ENCODE assay signal across 11 cellular contexts in the genomic region with DNA sequence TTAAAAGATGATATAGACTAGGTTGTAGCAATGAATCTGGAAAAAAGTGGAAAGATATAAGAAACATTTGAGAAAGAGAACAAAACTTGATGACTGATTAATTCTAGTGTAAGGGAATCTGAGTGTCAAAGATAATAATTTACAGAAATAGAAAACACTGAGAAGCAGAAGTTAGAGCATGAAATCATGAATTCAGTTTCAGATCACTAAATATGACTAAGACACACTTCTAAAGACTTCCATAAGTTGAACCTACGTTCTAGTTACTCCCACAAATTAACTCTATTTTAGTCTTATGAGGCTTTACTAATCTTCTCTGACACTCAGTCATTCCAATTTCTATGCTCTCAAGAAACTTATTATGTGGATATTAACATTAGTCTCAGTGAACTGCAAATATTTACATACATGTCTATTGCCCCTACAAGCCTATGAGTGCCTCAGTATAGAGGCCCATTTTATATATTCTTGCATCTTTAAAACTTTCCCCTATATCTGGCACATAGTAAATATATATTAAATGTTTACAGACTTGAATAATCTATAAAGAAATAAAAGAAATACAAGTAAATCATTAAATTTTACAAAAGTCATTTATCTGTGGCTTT. TPM values are rescaled to one million over a fixed set of nuclear protein-coding genes. Genes with fewer than 3 reads are reported as not detected.
DNase-seq lines count a peak whose midpoint lies in the region; ATAC-seq lines count a peak whose summit lies in the region.
"Had no signal": no experiment of that assay in that cellular context is flagged by ENCODE, and none has a peak within 500 bp of the region (broad histone marks: within the 10 kb centered on the region; RNA-seq: fewer than 3 reads in every experiment).

No MANE protein-coding gene starts in this region.

- peak; percentile 19 for DNase-seq in kidney glomerular epithelial cell (lab: John Stamatoyannopoulos, UW)
- no peak for DNase-seq in T-cell
- no peak for DNase-seq in NCI-H524 (lab: John Stamatoyannopoulos, UW)
- DNase-seq in NCI-H1092 treated with DMSO at 0.1 percent for 48 hours (lab: John Stamatoyannopoulos, UW), result no peak
- DNase-seq: brain microvascular endothelial cell, EL, NCI-H1092 had no signal

- no peaks in the 10 kb centered on the region for H3K4me1 Mint-ChIP-seq in T-cell

- no peaks in the 10 kb centered on the region for H3K9me3 Mint-ChIP-seq in T-cell
- H3K9me3 Mint-ChIP-seq: type B pancreatic cell had no signal

- ATAC-seq in GM19023 (IDR thresholded peaks at IDR 0.05; ENCODE audit: unreplicated experiment), result peak; percentile 84
- ATAC-seq in GM21737 (IDR thresholded peaks at IDR 0.05; ENCODE audit: unreplicated experiment), result peak; percentile 94
- peak; percentile 99 for ATAC-seq in HG03354 (IDR thresholded peaks at IDR 0.05; ENCODE audit: poor library complexity, severe bottlenecking, unreplicated experiment)
- no peak for ATAC-seq in T-cell (replicated peaks in 1 of 4)

- peaks cover 59% of the 10 kb centered on the region for H3K36me3 Mint-ChIP-seq in T-cell

- POLR2A ChIA-PET in T-cell (lab: Charles Lee), result no interaction called here

- no peak overlapping the region for H3K4me3 Mint-ChIP-seq in T-cell
- H3K4me3 Mint-ChIP-seq: type B pancreatic cell had no signal

- H3K27ac Mint-ChIP-seq in T-cell, result no peak overlapping the region
- H3K27ac Mint-ChIP-seq: type B pancreatic cell had no signal

- H3K27me3 Mint-ChIP-seq in T-cell, result no peaks in the 10 kb centered on the region
- H3K27me3 Mint-ChIP-seq: type B pancreatic cell had no signal

- CTCF ChIA-PET in T-cell (lab: Charles Lee), result no interaction called here

RNA-seq across cellular contexts. Expression of a gene that starts 30.4 kb away (rescaled TPM):
- total RNA-seq in T-cell, result 10 to 100 TPM; 19.2 to 21.9 (median 20.7) TPM

Comparison
In these comparisons a context has a peak if more than half of its experiments do, and no peak if none do; other contexts are left out.
1. ATAC-seq: peak in GM19023 (single experiment), GM21737 (single experiment) and HG03354 (single experiment); none in T-cell (0 of 4).